In the genomic region with DNA sequence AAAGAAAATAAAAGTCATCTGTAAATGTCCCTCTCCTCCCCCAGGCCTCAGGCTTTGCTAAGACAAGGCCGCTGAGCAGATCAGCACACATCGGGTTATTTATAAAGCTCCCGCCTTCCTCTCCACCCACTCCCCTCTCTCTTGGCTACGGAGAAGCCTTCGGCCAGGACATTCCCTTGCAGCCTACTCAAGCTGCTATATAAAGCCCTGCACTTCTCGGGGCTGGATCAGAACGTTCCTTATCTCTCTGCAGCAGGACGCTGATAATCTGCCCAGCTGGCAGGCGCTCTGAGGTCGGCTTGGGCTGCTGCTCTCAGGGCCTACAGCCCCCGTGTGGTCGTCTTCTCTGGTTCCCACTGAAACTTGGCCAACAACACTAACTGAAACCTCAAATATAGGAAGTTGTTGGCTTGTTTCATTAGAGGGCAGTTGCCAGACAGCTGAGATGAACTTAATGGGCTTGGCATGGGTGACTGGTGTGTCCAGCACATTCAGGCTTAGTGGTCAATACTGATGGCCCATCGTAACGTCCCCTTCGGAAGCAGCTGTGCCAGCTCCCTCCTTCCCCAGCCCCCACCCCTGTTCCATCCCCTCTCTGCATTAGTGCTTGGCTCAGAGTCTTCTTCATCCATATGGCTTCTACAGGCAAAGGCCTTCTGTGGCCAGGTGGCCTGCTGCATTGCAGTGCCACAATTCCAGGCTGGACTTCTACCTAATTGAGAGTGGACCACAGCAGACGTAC, we compare ENCODE assay signal across 1 cellular context.
A peak's percentile ranks its signal among the peaks of the same experiment; 100 is the strongest.
TF ChIP-seq lines count a peak whose summit lies in the region.

No MANE protein-coding gene starts in this region.

TF ChIP-seq in K562, 482 proteins besides CTCF, POLR2A, EP300 and RAD21 (continued from another document and continues in another):
- TF ChIP-seq NCOA1 (IDR thresholded peaks at IDR 0.05; ENCODE audit: low read depth) (peak; percentile 93), HIVEP1 (CRISPR knock-in tag; IDR thresholded peaks at IDR 0.05) (peak; percentile 63; the same call in 1 of the 2 replicates), ZNF143 (CRISPR knock-in tag; IDR thresholded peaks at IDR 0.05) (0 out of 2 replicates have a peak, but pooled peaks have one; percentile 15), PHF21A (IDR thresholded peaks at IDR 0.05; ENCODE audit: borderline replicate concordance, low read depth) (peak; percentile 70; the same call in 1 of the 2 replicates), SIN3A (IDR thresholded peaks at IDR 0.05; ENCODE audit: borderline replicate concordance in 2 of 2, control insufficient read depth in 1 of 2, low read depth in 2 of 2, low read length in 2 of 2) (no peak), HDAC2 (IDR thresholded peaks at IDR 0.05) (peak; percentile 98), NFIC (IDR thresholded peaks at IDR 0.05) (peak; percentile 96), FOSL1 (tag; conservative IDR thresholded peaks at IDR 0.05) (peak; percentile 67; the same call in 1 of the 2 replicates), HCFC1 (IDR thresholded peaks at IDR 0.05; ENCODE audit: low read depth, low read length) (peak; percentile 55), ZNF551 (CRISPR knock-in tag; IDR thresholded peaks at IDR 0.05) (no peak), CREB1 (IDR thresholded peaks at IDR 0.05) (peak; percentile 73), CREB1 (CRISPR knock-in tag; IDR thresholded peaks at IDR 0.05) (peak; percentile 69), DPF2 (IDR thresholded peaks at IDR 0.05) (peak; percentile 99), EGR1 (conservative IDR thresholded peaks at IDR 0.05) (peak; percentile 96), FOXP1 (CRISPR knock-in tag; IDR thresholded peaks at IDR 0.05) (peak; percentile 91), KLF6 (CRISPR knock-in tag; IDR thresholded peaks at IDR 0.05; ENCODE audit: borderline replicate concordance) (peak; percentile 31; the same call in 1 of the 2 replicates), ZEB2 (IDR thresholded peaks at IDR 0.05) (peak; percentile 79; the same call in 1 of the 2 replicates), HMGN3 (IDR thresholded peaks at IDR 0.05; ENCODE audit: borderline replicate concordance, extremely low read depth, insufficient read length, low read depth, low read length) (peak; percentile 99), ZNF766 (CRISPR knock-in tag; conservative IDR thresholded peaks at IDR 0.05) (peak; percentile 98), HOXB6 (CRISPR knock-in tag; IDR thresholded peaks at IDR 0.05; ENCODE audit: borderline replicate concordance) (no peak), SREBF1 (IDR thresholded peaks at IDR 0.05; ENCODE audit: borderline replicate concordance, low read depth, low read length) (no peak), NCOR1 (IDR thresholded peaks at IDR 0.05) (peak; percentile 99), TAF1 (IDR thresholded peaks at IDR 0.05; ENCODE audit: control insufficient read depth, extremely low read depth, insufficient read depth, low read length, severe bottlenecking) (peak; percentile 69), PURB (CRISPR knock-in tag; IDR thresholded peaks at IDR 0.05; ENCODE audit: low read depth) (no peak), NCOA2 (IDR thresholded peaks at IDR 0.05; ENCODE audit: partially characterized antibody in 2 of 2) (peak in 1 of 2 experiments; percentile 86), ZBTB17 (CRISPR knock-in tag; IDR thresholded peaks at IDR 0.05) (peak; percentile 76), ZBED1 (IDR thresholded peaks at IDR 0.05) (peak; percentile 95), TBL1XR1 (IDR thresholded peaks at IDR 0.05; ENCODE audit: low read length in 2 of 2) (peak; percentile 96 to 99), ELF1 (tag; IDR thresholded peaks at IDR 0.05) (peak; percentile 58; the same call in 1 of the 2 replicates), STAT5A (IDR thresholded peaks at IDR 0.05; ENCODE audit: borderline replicate concordance, low read length) (peak; percentile 95), FOXK1 (CRISPR knock-in tag; IDR thresholded peaks at IDR 0.05; ENCODE audit: borderline replicate concordance) (no peak), TARDBP (IDR thresholded peaks at IDR 0.05) (peak; percentile 96)
- TF ChIP-seq, protein P1, sequence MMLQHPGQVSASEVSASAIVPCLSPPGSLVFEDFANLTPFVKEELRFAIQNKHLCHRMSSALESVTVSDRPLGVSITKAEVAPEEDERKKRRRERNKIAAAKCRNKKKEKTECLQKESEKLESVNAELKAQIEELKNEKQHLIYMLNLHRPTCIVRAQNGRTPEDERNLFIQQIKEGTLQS (IDR thresholded peaks at IDR 0.05), result peak; percentile 77
- TF ChIP-seq, protein P1 (CRISPR knock-in tag; conservative IDR thresholded peaks at IDR 0.05), result no peak; the same call in 1 of the 2 replicates
- TF ChIP-seq, protein P2, sequence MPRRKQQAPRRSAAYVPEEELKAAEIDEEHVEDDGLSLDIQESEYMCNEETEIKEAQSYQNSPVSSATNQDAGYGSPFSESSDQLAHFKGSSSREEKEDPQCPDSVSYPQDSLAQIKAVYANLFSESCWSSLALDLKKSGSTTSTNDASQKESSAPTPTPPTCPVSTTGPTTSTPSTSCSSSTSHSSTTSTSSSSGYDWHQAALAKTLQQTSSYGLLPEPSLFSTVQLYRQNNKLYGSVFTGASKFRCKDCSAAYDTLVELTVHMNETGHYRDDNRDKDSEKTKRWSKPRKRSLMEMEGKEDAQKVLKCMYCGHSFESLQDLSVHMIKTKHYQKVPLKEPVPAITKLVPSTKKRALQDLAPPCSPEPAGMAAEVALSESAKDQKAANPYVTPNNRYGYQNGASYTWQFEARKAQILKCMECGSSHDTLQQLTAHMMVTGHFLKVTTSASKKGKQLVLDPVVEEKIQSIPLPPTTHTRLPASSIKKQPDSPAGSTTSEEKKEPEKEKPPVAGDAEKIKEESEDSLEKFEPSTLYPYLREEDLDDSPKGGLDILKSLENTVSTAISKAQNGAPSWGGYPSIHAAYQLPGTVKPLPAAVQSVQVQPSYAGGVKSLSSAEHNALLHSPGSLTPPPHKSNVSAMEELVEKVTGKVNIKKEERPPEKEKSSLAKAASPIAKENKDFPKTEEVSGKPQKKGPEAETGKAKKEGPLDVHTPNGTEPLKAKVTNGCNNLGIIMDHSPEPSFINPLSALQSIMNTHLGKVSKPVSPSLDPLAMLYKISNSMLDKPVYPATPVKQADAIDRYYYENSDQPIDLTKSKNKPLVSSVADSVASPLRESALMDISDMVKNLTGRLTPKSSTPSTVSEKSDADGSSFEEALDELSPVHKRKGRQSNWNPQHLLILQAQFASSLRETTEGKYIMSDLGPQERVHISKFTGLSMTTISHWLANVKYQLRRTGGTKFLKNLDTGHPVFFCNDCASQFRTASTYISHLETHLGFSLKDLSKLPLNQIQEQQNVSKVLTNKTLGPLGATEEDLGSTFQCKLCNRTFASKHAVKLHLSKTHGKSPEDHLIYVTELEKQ (CRISPR knock-in tag; IDR thresholded peaks at IDR 0.05), result no peak
- TF ChIP-seq, protein P3, sequence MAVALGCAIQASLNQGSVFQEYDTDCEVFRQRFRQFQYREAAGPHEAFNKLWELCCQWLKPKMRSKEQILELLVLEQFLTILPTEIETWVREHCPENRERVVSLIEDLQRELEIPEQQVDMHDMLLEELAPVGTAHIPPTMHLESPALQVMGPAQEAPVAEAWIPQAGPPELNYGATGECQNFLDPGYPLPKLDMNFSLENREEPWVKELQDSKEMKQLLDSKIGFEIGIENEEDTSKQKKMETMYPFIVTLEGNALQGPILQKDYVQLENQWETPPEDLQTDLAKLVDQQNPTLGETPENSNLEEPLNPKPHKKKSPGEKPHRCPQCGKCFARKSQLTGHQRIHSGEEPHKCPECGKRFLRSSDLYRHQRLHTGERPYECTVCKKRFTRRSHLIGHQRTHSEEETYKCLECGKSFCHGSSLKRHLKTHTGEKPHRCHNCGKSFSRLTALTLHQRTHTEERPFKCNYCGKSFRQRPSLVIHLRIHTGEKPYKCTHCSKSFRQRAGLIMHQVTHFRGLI (CRISPR knock-in tag; IDR thresholded peaks at IDR 0.05), result peak; percentile 79; the same call in 1 of the 2 replicates
- TF ChIP-seq, protein P4, sequence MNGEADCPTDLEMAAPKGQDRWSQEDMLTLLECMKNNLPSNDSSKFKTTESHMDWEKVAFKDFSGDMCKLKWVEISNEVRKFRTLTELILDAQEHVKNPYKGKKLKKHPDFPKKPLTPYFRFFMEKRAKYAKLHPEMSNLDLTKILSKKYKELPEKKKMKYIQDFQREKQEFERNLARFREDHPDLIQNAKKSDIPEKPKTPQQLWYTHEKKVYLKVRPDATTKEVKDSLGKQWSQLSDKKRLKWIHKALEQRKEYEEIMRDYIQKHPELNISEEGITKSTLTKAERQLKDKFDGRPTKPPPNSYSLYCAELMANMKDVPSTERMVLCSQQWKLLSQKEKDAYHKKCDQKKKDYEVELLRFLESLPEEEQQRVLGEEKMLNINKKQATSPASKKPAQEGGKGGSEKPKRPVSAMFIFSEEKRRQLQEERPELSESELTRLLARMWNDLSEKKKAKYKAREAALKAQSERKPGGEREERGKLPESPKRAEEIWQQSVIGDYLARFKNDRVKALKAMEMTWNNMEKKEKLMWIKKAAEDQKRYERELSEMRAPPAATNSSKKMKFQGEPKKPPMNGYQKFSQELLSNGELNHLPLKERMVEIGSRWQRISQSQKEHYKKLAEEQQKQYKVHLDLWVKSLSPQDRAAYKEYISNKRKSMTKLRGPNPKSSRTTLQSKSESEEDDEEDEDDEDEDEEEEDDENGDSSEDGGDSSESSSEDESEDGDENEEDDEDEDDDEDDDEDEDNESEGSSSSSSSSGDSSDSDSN (IDR thresholded peaks at IDR 0.05; ENCODE audit: borderline replicate concordance in 1 of 2, low read depth in 2 of 2, low read length in 2 of 2), result peak; percentile 74 to 99; a peak in 3 of 4 replicates
- TF ChIP-seq, protein P5, sequence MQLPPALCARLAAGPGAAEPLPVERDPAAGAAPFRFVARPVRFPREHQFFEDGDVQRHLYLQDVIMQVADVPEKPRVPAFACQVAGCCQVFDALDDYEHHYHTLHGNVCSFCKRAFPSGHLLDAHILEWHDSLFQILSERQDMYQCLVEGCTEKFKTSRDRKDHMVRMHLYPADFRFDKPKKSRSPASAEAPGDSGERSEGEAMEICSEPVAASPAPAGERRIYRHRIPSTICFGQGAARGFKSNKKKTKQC (CRISPR knock-in tag; IDR thresholded peaks at IDR 0.05), result 0 out of 2 replicates have a peak, but pooled peaks have one; percentile 43
- TF ChIP-seq, protein P6, sequence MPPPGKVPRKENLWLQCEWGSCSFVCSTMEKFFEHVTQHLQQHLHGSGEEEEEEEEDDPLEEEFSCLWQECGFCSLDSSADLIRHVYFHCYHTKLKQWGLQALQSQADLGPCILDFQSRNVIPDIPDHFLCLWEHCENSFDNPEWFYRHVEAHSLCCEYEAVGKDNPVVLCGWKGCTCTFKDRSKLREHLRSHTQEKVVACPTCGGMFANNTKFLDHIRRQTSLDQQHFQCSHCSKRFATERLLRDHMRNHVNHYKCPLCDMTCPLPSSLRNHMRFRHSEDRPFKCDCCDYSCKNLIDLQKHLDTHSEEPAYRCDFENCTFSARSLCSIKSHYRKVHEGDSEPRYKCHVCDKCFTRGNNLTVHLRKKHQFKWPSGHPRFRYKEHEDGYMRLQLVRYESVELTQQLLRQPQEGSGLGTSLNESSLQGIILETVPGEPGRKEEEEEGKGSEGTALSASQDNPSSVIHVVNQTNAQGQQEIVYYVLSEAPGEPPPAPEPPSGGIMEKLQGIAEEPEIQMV (tag; conservative IDR thresholded peaks at IDR 0.05; ENCODE audit: low read depth), result no peak
- TF ChIP-seq, protein P7, sequence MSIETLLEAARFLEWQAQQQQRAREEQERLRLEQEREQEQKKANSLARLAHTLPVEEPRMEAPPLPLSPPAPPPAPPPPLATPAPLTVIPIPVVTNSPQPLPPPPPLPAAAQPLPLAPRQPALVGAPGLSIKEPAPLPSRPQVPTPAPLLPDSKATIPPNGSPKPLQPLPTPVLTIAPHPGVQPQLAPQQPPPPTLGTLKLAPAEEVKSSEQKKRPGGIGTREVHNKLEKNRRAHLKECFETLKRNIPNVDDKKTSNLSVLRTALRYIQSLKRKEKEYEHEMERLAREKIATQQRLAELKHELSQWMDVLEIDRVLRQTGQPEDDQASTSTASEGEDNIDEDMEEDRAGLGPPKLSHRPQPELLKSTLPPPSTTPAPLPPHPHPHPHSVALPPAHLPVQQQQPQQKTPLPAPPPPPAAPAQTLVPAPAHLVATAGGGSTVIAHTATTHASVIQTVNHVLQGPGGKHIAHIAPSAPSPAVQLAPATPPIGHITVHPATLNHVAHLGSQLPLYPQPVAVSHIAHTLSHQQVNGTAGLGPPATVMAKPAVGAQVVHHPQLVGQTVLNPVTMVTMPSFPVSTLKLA (conservative IDR thresholded peaks at IDR 0.05), result peak; percentile 42 to 83; a peak in 2 of 4 replicates
- TF ChIP-seq, protein P8, sequence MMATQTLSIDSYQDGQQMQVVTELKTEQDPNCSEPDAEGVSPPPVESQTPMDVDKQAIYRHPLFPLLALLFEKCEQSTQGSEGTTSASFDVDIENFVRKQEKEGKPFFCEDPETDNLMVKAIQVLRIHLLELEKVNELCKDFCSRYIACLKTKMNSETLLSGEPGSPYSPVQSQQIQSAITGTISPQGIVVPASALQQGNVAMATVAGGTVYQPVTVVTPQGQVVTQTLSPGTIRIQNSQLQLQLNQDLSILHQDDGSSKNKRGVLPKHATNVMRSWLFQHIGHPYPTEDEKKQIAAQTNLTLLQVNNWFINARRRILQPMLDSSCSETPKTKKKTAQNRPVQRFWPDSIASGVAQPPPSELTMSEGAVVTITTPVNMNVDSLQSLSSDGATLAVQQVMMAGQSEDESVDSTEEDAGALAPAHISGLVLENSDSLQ (IDR thresholded peaks at IDR 0.05), result peak; percentile 62; the same call in 1 of the 2 replicates
- TF ChIP-seq, protein P9, sequence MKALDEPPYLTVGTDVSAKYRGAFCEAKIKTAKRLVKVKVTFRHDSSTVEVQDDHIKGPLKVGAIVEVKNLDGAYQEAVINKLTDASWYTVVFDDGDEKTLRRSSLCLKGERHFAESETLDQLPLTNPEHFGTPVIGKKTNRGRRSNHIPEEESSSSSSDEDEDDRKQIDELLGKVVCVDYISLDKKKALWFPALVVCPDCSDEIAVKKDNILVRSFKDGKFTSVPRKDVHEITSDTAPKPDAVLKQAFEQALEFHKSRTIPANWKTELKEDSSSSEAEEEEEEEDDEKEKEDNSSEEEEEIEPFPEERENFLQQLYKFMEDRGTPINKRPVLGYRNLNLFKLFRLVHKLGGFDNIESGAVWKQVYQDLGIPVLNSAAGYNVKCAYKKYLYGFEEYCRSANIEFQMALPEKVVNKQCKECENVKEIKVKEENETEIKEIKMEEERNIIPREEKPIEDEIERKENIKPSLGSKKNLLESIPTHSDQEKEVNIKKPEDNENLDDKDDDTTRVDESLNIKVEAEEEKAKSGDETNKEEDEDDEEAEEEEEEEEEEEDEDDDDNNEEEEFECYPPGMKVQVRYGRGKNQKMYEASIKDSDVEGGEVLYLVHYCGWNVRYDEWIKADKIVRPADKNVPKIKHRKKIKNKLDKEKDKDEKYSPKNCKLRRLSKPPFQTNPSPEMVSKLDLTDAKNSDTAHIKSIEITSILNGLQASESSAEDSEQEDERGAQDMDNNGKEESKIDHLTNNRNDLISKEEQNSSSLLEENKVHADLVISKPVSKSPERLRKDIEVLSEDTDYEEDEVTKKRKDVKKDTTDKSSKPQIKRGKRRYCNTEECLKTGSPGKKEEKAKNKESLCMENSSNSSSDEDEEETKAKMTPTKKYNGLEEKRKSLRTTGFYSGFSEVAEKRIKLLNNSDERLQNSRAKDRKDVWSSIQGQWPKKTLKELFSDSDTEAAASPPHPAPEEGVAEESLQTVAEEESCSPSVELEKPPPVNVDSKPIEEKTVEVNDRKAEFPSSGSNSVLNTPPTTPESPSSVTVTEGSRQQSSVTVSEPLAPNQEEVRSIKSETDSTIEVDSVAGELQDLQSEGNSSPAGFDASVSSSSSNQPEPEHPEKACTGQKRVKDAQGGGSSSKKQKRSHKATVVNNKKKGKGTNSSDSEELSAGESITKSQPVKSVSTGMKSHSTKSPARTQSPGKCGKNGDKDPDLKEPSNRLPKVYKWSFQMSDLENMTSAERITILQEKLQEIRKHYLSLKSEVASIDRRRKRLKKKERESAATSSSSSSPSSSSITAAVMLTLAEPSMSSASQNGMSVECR (CRISPR knock-in tag; IDR thresholded peaks at IDR 0.05), result peak; percentile 66
